ENCODE assay signal across 9 cellular contexts in genomic region chr21:41767606-41768370, GRCh38. TPM values are rescaled to one million over a fixed set of nuclear protein-coding genes. Genes with fewer than 3 reads are reported as not detected.
DNase-seq lines count a peak whose midpoint lies in the region; ATAC-seq and TF ChIP-seq lines count a peak whose summit lies in the region.
"Had no signal": no experiment of that assay in that cellular context is flagged by ENCODE, and none has a peak within 500 bp of the region (broad histone marks: within the 10 kb centered on the region; RNA-seq: fewer than 3 reads in every experiment).

No MANE protein-coding gene starts in this region.

- peak in 1 of 3 donors; percentile 34 for DNase-seq in CD4-positive, CD25-positive, alpha-beta regulatory T cell
- DNase-seq in astrocyte of the cerebellum (ENCODE audit: low read depth), result no peak
- DNase-seq in mucosa of descending colon, result peak in 2 of 3 donors; percentile 29 to 58
- no peak for DNase-seq in dermis blood vessel endothelial cell
- DNase-seq in T1000 (lab: John Stamatoyannopoulos, UW), result no peak
- no peak for DNase-seq in 8988T

- peak overlapping the region; percentile 79 to 91 (median 84) for H3K4me3 Mint-ChIP-seq in CD4-positive, CD25-positive, alpha-beta regulatory T cell

- in situ Hi-C loops in astrocyte of the cerebellum (cut with HindIII; ENCODE audit: low sequenced_read_pairs), result loop anchor here (5.0 kb wide), 2 partner anchors 35 to 95 kb away; no protein-coding TSS in a partner anchor

- no peaks in the 10 kb centered on the region for H3K36me3 Mint-ChIP-seq in CD4-positive, CD25-positive, alpha-beta regulatory T cell

- H3K27ac ChIP-seq in CD4-positive, CD25-positive, alpha-beta regulatory T cell (ENCODE audit: insufficient read depth, low read length, poor library complexity, severe bottlenecking), result no peak overlapping the region
- no peak overlapping the region for H3K27ac ChIP-seq in HUES6 (ENCODE audit: low read depth, low read length)
- H3K27ac ChIP-seq: HL-60 had no signal

- H3K9ac ChIP-seq in HUES6 (ENCODE audit: low read length), result no peak overlapping the region

- ATAC-seq in CD4-positive, CD25-positive, alpha-beta regulatory T cell (ENCODE audit: low read depth in 2 of 2), result peak in 1 of 2 donors; percentile 19
- ATAC-seq in mucosa of descending colon (no peak), GM21447 (IDR thresholded peaks at IDR 0.05; ENCODE audit: unreplicated experiment) (no peak)

- H3K4me1 Mint-ChIP-seq in CD4-positive, CD25-positive, alpha-beta regulatory T cell, result peaks cover 9 to 35% (median 17%) of the 10 kb centered on the region in 4 donors

- TF ChIP-seq CTCF in astrocyte of the cerebellum (IDR thresholded peaks at IDR 0.05; ENCODE audit: low read depth, low read length, missing control alignments) (no peak), mucosa of descending colon (IDR thresholded peaks at IDR 0.05) (no peak)

- H3K27me3 Mint-ChIP-seq in CD4-positive, CD25-positive, alpha-beta regulatory T cell, result peaks cover 56% of the 10 kb centered on the region

- H3K4me3 ChIP-seq in CD4-positive, CD25-positive, alpha-beta regulatory T cell (ENCODE audit: low read depth, low read length), result peak overlapping the region; percentile 74
- H3K4me3 ChIP-seq in HUES6 (ENCODE audit: low read depth, low read length) (peak overlapping the region; percentile 72), astrocyte of the cerebellum (ENCODE audit: low read depth, low read length) (peak overlapping the region; percentile 37), mucosa of descending colon (no peak overlapping the region)

- peaks cover 24% of the 10 kb centered on the region for H3K27me3 ChIP-seq in CD4-positive, CD25-positive, alpha-beta regulatory T cell (ENCODE audit: control insufficient read depth, insufficient read depth, low read length)
- peaks cover 93% of the 10 kb centered on the region for H3K27me3 ChIP-seq in HUES6 (ENCODE audit: control insufficient read depth, insufficient read depth, low read length)

- peaks cover 0 to 2% (median 0%) of the 10 kb centered on the region in 7 donors for H3K9me3 Mint-ChIP-seq in CD4-positive, CD25-positive, alpha-beta regulatory T cell

- H3K36me3 ChIP-seq in CD4-positive, CD25-positive, alpha-beta regulatory T cell (ENCODE audit: control insufficient read depth, insufficient read depth, low read length), result no peaks in the 10 kb centered on the region
- no peaks in the 10 kb centered on the region for H3K36me3 ChIP-seq in HUES6 (ENCODE audit: control insufficient read depth, insufficient read depth, low read length)
- H3K36me3 ChIP-seq in mucosa of descending colon (ENCODE audit: low read depth), result no peaks in the 10 kb centered on the region

- peaks cover 32% of the 10 kb centered on the region for H3K4me1 ChIP-seq in CD4-positive, CD25-positive, alpha-beta regulatory T cell (ENCODE audit: control insufficient read depth, insufficient read depth, low read length, poor library complexity, severe bottlenecking)
- H3K4me1 ChIP-seq in HUES6 (ENCODE audit: control insufficient read depth, insufficient read depth, low read length) (peaks cover 54% of the 10 kb centered on the region), mucosa of descending colon (ENCODE audit: low read depth) (peaks cover 13% of the 10 kb centered on the region)

- H3K9me3 ChIP-seq in CD4-positive, CD25-positive, alpha-beta regulatory T cell (ENCODE audit: control insufficient read depth in 2 of 2, low read length in 2 of 2), result no peaks in the 10 kb centered on the region
- H3K9me3 ChIP-seq in HUES6 (ENCODE audit: control insufficient read depth, insufficient read depth, low read depth, low read length) (no peaks in the 10 kb centered on the region), mucosa of descending colon (no peaks in the 10 kb centered on the region)

- intact Hi-C loops in mucosa of descending colon (cut with DNase I, micrococcal nuclease), result loop anchor here in 1 of 2 donors (10.0 kb wide), 1 partner anchor 153 kb away; no protein-coding TSS in a partner anchor

- peak overlapping the region in 1 of 3 donors; percentile 27 for H3K27ac Mint-ChIP-seq in CD4-positive, CD25-positive, alpha-beta regulatory T cell

RNA-seq across cellular contexts. Expression of gene RIPK4, which starts 0.9 kb away (rescaled TPM):
- total RNA-seq in CD4-positive, CD25-positive, alpha-beta regulatory T cell, result 0.52 TPM
- polyA plus RNA-seq in CD4-positive, CD25-positive, alpha-beta regulatory T cell, result under 1 TPM in 2 of 4 donors, not detected in 2; 0.39 to 0.41 TPM
- 10 to 100 TPM in 2 of 3 donors, 1 to 10 TPM in 1; 5.1 to 14.8 (median 10.2) TPM for total RNA-seq in mucosa of descending colon
- total RNA-seq in dermis blood vessel endothelial cell, result 0.09 and 0.51 TPM in 2 replicates

Comparison
In these comparisons a context has a peak if more than half of its experiments do, and no peak if none do; other contexts are left out.
1. DNase-seq: peak in mucosa of descending colon (2 of 3); none in astrocyte of the cerebellum (single experiment), dermis blood vessel endothelial cell (single experiment), T1000 (single experiment) and 8988T (single experiment).